Comparison of ENCODE assay signal across 11 cellular contexts in genomic region chr1:186849271-186849671, GRCh38. TPM values are rescaled to one million over a fixed set of nuclear protein-coding genes. Genes with fewer than 3 reads are reported as not detected.
DNase-seq lines count a peak whose midpoint lies in the region; ATAC-seq and TF ChIP-seq lines count a peak whose summit lies in the region.
"Had no signal": no experiment of that assay in that cellular context is flagged by ENCODE, and none has a peak within 500 bp of the region (broad histone marks: within the 10 kb centered on the region; RNA-seq: fewer than 3 reads in every experiment).

No MANE protein-coding gene starts in this region.

- H2AFZ ChIP-seq in mammary epithelial cell (ENCODE audit: low read depth, low read length), result peak overlapping the region; percentile 14
- H2AFZ ChIP-seq: PC-9 had no signal

- TF ChIP-seq CTCF in mammary epithelial cell (conservative IDR thresholded peaks at IDR 0.05 in 1 of 2, IDR thresholded peaks at IDR 0.05 in 1 of 2; ENCODE audit: extremely low read depth in 1 of 2, insufficient read depth in 1 of 2, low read depth in 1 of 2, low read length in 2 of 2) (no peak), breast epithelium (IDR thresholded peaks at IDR 0.05) (no peak), upper lobe of right lung (IDR thresholded peaks at IDR 0.05) (no peak)

- dilution Hi-C loops in mammary epithelial cell (cut with HindIII; ENCODE audit: low sequenced_read_pairs), result no loop called here

- H4K20me1 ChIP-seq in mammary epithelial cell (ENCODE audit: insufficient read depth, low read length), result no peaks in the 10 kb centered on the region

- intact Hi-C loops in mammary epithelial cell (cut with micrococcal nuclease), result no loop called here
- intact Hi-C loops in breast epithelium (cut with DNase I; ENCODE audit: low total_unique reads), result no loop called here
- intact Hi-C loops in upper lobe of right lung (cut with DNase I), result no loop called here

- CTCF ChIA-PET in mammary epithelial cell (lab: Charles Lee; ENCODE audit: low non-redundant PET), result no interaction called here

- H3K9ac ChIP-seq in mammary epithelial cell (ENCODE audit: insufficient read depth, low read length), result no peak overlapping the region

- H3K27ac ChIP-seq in mammary epithelial cell (ENCODE audit: insufficient read depth, low read depth, low read length) (no peak overlapping the region), breast epithelium (peak overlapping the region in 1 of 2 donors; percentile 1), upper lobe of right lung (no peak overlapping the region)
- H3K27ac ChIP-seq: PC-9 had no signal

- ATAC-seq in HG03039 (IDR thresholded peaks at IDR 0.05; ENCODE audit: unreplicated experiment) (peak; percentile 97), upper lobe of right lung (peak; percentile 88)

- H3K79me2 ChIP-seq in mammary epithelial cell (ENCODE audit: insufficient read depth, low read length), result no peaks in the 10 kb centered on the region

- no TSS peak for BruUV-seq in mammary epithelial cell (replicated peaks; lab: Mats Ljungman, UMichigan)

- H3K4me2 ChIP-seq in mammary epithelial cell (ENCODE audit: insufficient read depth, low read depth, low read length), result no peak overlapping the region
- H3K4me2 ChIP-seq: PC-9 had no signal

- 40% methylated on average over 5 of the region's 5 CpGs for WGBS in mammary epithelial cell (ENCODE audit: low coverage, missing lambda C conversion rate)

- H3K9me3 ChIP-seq in mammary epithelial cell (replicated peaks; ENCODE audit: insufficient read depth, low read length), result no peaks in the 10 kb centered on the region
- H3K9me3 ChIP-seq in breast epithelium, result no peaks in the 10 kb centered on the region
- H3K9me3 ChIP-seq in upper lobe of right lung, result no peaks in the 10 kb centered on the region
- H3K9me3 ChIP-seq: stomach had no signal

- in situ Hi-C loops in mammary epithelial cell (cut with MboI; ENCODE audit: low sequenced_read_pairs in 2 of 2), result no loop called here

- DNase-seq in mammary epithelial cell (no peak), breast epithelium (ENCODE audit: low spot score in 2 of 2) (no peak), SHP77 treated with DMSO at 0.1 percent for 48 hours (lab: John Stamatoyannopoulos, UW) (peak; percentile 24), upper lobe of right lung (no peak), retina (no peak)
- no peak for DNase-seq in activated CD8-positive, alpha-beta memory T cell treated with anti-CD3 and anti-CD28 coated beads for 24 hours
- no peak for DNase-seq in activated CD8-positive, alpha-beta memory T cell treated with anti-CD3 and anti-CD28 coated beads, Interleukin-2, amount 50 U/mL, for 4 hours
- DNase-seq: activated naive CD4-positive, alpha-beta T cell treated with Interleukin-2 at 50 U/mL for 16 hours; PC-9; stomach had no signal

- H3K27me3 ChIP-seq in mammary epithelial cell (ENCODE audit: insufficient read depth, low read length), result no peaks in the 10 kb centered on the region
- H3K27me3 ChIP-seq in breast epithelium, result no peaks in the 10 kb centered on the region
- H3K27me3 ChIP-seq in upper lobe of right lung, result no peaks in the 10 kb centered on the region
- H3K27me3 ChIP-seq: stomach had no signal

- no peak for TF ChIP-seq POLR2A in breast epithelium (IDR thresholded peaks at IDR 0.05)

- no peaks in the 10 kb centered on the region for H3K4me1 ChIP-seq in mammary epithelial cell (ENCODE audit: insufficient read depth, low read length)
- no peaks in the 10 kb centered on the region for H3K4me1 ChIP-seq in breast epithelium
- H3K4me1 ChIP-seq in upper lobe of right lung, result no peaks in the 10 kb centered on the region

- H3K4me3 ChIP-seq in mammary epithelial cell (replicated peaks in 1 of 3; ENCODE audit: insufficient read depth in 1 of 3, low read depth in 2 of 3, low read length in 3 of 3) (no peak overlapping the region), breast epithelium (no peak overlapping the region), upper lobe of right lung (no peak overlapping the region)
- H3K4me3 ChIP-seq: PC-9, stomach had no signal

- H3K36me3 ChIP-seq in mammary epithelial cell (ENCODE audit: insufficient read depth, low read length) (no peaks in the 10 kb centered on the region), breast epithelium (no peaks in the 10 kb centered on the region), upper lobe of right lung (no peaks in the 10 kb centered on the region)
- H3K36me3 ChIP-seq: stomach had no signal

RNA-seq across cellular contexts. Expression of gene PLA2G4A, which starts 20.5 kb away (rescaled TPM):
- total RNA-seq in mammary epithelial cell (1 to 10 TPM; 7.3 to 7.8 TPM), breast epithelium (10 to 100 TPM in 1 of 3 donors, 1 to 10 TPM in 2; 5.6 to 13.3 (median 7.4) TPM), upper lobe of right lung (10.7 TPM)
- polyA plus RNA-seq in mammary epithelial cell, result 7.4 TPM
- 11.7 TPM for polyA minus RNA-seq in mammary epithelial cell
